8 cellular contexts compared by ENCODE assay signal in genomic region chr2:159615187-159615935, GRCh38. TPM values are rescaled to one million over a fixed set of nuclear protein-coding genes. Genes with fewer than 3 reads are reported as not detected.
DNase-seq lines count a peak whose midpoint lies in the region; ATAC-seq, FAIRE-seq and TF ChIP-seq lines count a peak whose summit lies in the region.

No MANE protein-coding gene starts in this region.

- peaks cover 31% of the 10 kb centered on the region for H3K27me3 Mint-ChIP-seq in activated naive CD4-positive, alpha-beta T cell treated with anti-CD3 and anti-CD28 coated beads, Interleukin-2, amount 10 ng/mL, durations not matched to agents 7 days and 5 days
- peaks cover 2% of the 10 kb centered on the region for H3K27me3 Mint-ChIP-seq in neural crest cell (ENCODE audit: low read depth)

- peak overlapping the region; percentile 55 for H3K4me3 ChIP-seq in RWPE2 (ENCODE audit: severe bottlenecking)
- peak overlapping the region; percentile 75 to 92 for H3K4me3 ChIP-seq in gastroesophageal sphincter
- H3K4me3 ChIP-seq in thymus (ENCODE audit: low read length), result peak overlapping the region; percentile 73

- H3K27ac ChIP-seq in RWPE2 (ENCODE audit: poor library complexity, severe bottlenecking), result peak overlapping the region; percentile 96
- peak overlapping the region; percentile 91 to 100 (median 98) for H3K27ac ChIP-seq in gastroesophageal sphincter
- peak overlapping the region; percentile 89 for H3K27ac ChIP-seq in thymus (ENCODE audit: low read depth)

- H3K27me3 ChIP-seq in RWPE2 (ENCODE audit: insufficient read depth, poor library complexity, severe bottlenecking) (no peaks in the 10 kb centered on the region), gastroesophageal sphincter (no peaks in the 10 kb centered on the region), thymus (ENCODE audit: control insufficient read depth, insufficient read depth) (no peaks in the 10 kb centered on the region)

- TF ChIP-seq CTCF in RWPE2 (IDR thresholded peaks at IDR 0.05; ENCODE audit: poor library complexity, severe bottlenecking) (no peak), gastroesophageal sphincter (IDR thresholded peaks at IDR 0.05) (no peak), neural crest cell (conservative IDR thresholded peaks at IDR 0.05) (no peak)

- H3K9me3 ChIP-seq in RWPE2 (ENCODE audit: severe bottlenecking), result no peaks in the 10 kb centered on the region
- no peaks in the 10 kb centered on the region for H3K9me3 ChIP-seq in gastroesophageal sphincter
- no peaks in the 10 kb centered on the region for H3K9me3 ChIP-seq in thymus (ENCODE audit: control insufficient read depth)

- ATAC-seq in RWPE2 (ENCODE audit: low read depth), result peak; percentile 82
- ATAC-seq in gastroesophageal sphincter, result peak; percentile 97

- no peak overlapping the region for H3K27ac Mint-ChIP-seq in activated naive CD4-positive, alpha-beta T cell treated with anti-CD3 and anti-CD28 coated beads, Interleukin-2, amount 10 ng/mL, durations not matched to agents 7 days and 5 days
- H3K27ac Mint-ChIP-seq in neural crest cell (ENCODE audit: unreplicated experiment), result peak overlapping the region; percentile 99

- peak; percentile 51 for TF ChIP-seq POLR2A in H54 (IDR thresholded peaks at IDR 0.05; ENCODE audit: low read depth, low read length)
- peak; percentile 42 to 69 for TF ChIP-seq POLR2A in gastroesophageal sphincter (IDR thresholded peaks at IDR 0.05)

- CTCF ChIA-PET in activated naive CD4-positive, alpha-beta T cell treated with anti-CD3 and anti-CD28 coated beads, Interleukin-2, amount 10 ng/mL, durations not matched to agents 7 days and 5 days (lab: Charles Lee), result no interaction called here

- peaks cover 44% of the 10 kb centered on the region for H3K4me1 ChIP-seq in RWPE2 (ENCODE audit: insufficient read depth, poor library complexity, severe bottlenecking)
- peaks cover 3 to 49% (median 15%) of the 10 kb centered on the region in 3 donors for H3K4me1 ChIP-seq in gastroesophageal sphincter
- H3K4me1 ChIP-seq in thymus (ENCODE audit: control insufficient read depth, insufficient read depth, low read length), result no peaks in the 10 kb centered on the region

- H3K4me3 Mint-ChIP-seq in activated naive CD4-positive, alpha-beta T cell treated with anti-CD3 and anti-CD28 coated beads, Interleukin-2, amount 10 ng/mL, durations not matched to agents 7 days and 5 days, result peak overlapping the region; percentile 85
- peak overlapping the region; percentile 90 for H3K4me3 Mint-ChIP-seq in neural crest cell

- H3K4me1 Mint-ChIP-seq in activated naive CD4-positive, alpha-beta T cell treated with anti-CD3 and anti-CD28 coated beads, Interleukin-2, amount 10 ng/mL, durations not matched to agents 7 days and 5 days, result peaks cover 12% of the 10 kb centered on the region
- H3K4me1 Mint-ChIP-seq in neural crest cell, result peaks cover 45% of the 10 kb centered on the region

- peak; percentile 82 for FAIRE-seq in G401.6 (lab: Jason Lieb, UNC)
- no peak for FAIRE-seq in H54 (lab: Jason Lieb, UNC)

- no peak for TF ChIP-seq EP300 in gastroesophageal sphincter (IDR thresholded peaks at IDR 0.05)

- peaks cover 1% of the 10 kb centered on the region for H3K36me3 Mint-ChIP-seq in activated naive CD4-positive, alpha-beta T cell treated with anti-CD3 and anti-CD28 coated beads, Interleukin-2, amount 10 ng/mL, durations not matched to agents 7 days and 5 days
- H3K36me3 Mint-ChIP-seq in neural crest cell (ENCODE audit: low read depth), result no peaks in the 10 kb centered on the region

- 0% methylated on average over 2 to 36 of the region's 45 CpGs for WGBS in gastroesophageal sphincter (ENCODE audit: low coverage in 1 of 2), 2 donors
- WGBS in thymus, result under 1% methylated on average over 45 of the region's 45 CpGs

- H3K36me3 ChIP-seq in RWPE2 (ENCODE audit: low read depth) (no peaks in the 10 kb centered on the region), gastroesophageal sphincter (no peaks in the 10 kb centered on the region), thymus (ENCODE audit: control insufficient read depth, insufficient read depth) (no peaks in the 10 kb centered on the region)

- H3K9me3 Mint-ChIP-seq in activated naive CD4-positive, alpha-beta T cell treated with anti-CD3 and anti-CD28 coated beads, Interleukin-2, amount 10 ng/mL, durations not matched to agents 7 days and 5 days, result no peaks in the 10 kb centered on the region
- H3K9me3 Mint-ChIP-seq in neural crest cell, result no peaks in the 10 kb centered on the region

- DNase-seq in H54 (ENCODE audit: insufficient read length, low spot score), result peak; percentile 57
- DNase-seq in LoVo (ENCODE audit: low spot score), result peak; percentile 80
- peak; percentile 93 for DNase-seq in RWPE2 (ENCODE audit: low spot score)
- DNase-seq in activated naive CD4-positive, alpha-beta T cell treated with anti-CD3 and anti-CD28 coated beads, Interleukin-2, amount 10 ng/mL, durations not matched to agents 7 days and 5 days, result peak; percentile 48
- peak; percentile 70 for DNase-seq in neural crest cell (ENCODE audit: low read depth, low spot score)

RNA-seq across cellular contexts. Expression of gene BAZ2B, which starts 1.0 kb away (rescaled TPM):
- total RNA-seq in gastroesophageal sphincter (100 to 1,000 TPM in 2 of 4 donors, 10 to 100 TPM in 2; 77.9 to 198 (median 113) TPM), neural crest cell (65.9 and 76.2 TPM in 2 replicates)
- 16.9 TPM for polyA plus RNA-seq in thymus

Comparison
In these comparisons a context has a peak if more than half of its experiments do, and no peak if none do; other contexts are left out.
1. Peak in every context shown above with its lines: DNase-seq, ATAC-seq, H3K4me3 ChIP-seq and H3K27ac ChIP-seq.